7 cellular contexts compared by ENCODE assay signal in the genomic region with DNA sequence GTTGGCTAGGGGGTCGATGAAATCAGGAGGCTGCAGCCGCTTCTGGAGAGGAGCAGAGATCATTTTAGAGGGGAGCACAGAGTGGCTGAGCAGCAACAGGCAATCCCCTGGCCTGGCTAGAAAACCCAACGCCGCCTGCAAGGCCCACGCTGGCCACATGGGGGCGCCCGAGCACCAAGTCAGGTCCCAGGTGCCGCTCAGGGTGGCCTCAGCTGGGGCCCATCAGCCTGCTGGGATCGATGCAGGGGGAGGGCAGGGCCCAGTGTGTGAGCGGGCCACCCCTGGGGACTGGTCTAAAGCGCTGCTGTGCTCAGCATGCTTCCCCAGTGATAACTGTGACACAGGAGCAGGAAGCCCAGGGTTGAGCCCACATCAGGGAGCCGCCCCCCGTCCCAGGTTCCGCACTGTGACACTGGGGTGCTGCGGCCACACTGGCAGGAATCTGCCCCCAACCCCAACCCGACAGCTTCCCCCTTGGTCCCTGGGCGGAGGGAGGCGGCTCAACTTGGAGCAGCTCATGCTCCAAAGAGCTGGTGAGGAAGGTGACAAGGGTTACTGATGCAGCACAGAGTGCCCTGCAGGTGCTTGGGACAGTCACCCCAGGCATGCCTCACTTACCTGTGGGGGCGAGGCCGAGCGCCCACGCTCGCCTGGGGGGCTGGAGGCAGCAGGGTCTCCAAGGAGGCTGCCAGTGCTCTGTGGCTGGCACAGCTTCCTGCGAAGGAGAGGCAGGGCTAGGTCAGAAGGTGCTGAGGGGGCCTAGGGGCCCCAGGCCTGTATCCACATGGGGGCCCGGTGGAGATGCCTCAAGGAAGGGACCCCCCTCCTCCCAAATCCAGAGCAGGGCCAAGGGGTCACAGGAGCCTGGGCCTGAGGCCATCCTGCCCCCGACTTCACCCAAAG. TPM values are rescaled to one million over a fixed set of nuclear protein-coding genes. Genes with fewer than 3 reads are reported as not detected.
DNase-seq lines count a peak whose midpoint lies in the region; ATAC-seq and TF ChIP-seq lines count a peak whose summit lies in the region.

No MANE protein-coding gene starts in this region.

- H3K4me1 ChIP-seq in Karpas-422 (ENCODE audit: low read length) (peaks cover 17% of the 10 kb centered on the region), aorta (ENCODE audit: control insufficient read depth in 1 of 2, insufficient read depth in 2 of 2, low read length in 2 of 2) (no peaks in the 10 kb centered on the region)

- H3K27ac ChIP-seq in Karpas-422 (ENCODE audit: low read length) (peak overlapping the region; percentile 80), aorta (ENCODE audit: low read depth in 1 of 2, low read length in 2 of 2) (no peak overlapping the region)

- H3K36me3 ChIP-seq in Karpas-422 (ENCODE audit: insufficient read depth, low read length) = no peaks in the 10 kb centered on the region
- no peaks in the 10 kb centered on the region for H3K36me3 ChIP-seq in aorta (ENCODE audit: control insufficient read depth in 1 of 2, insufficient read depth in 2 of 2, low read length in 1 of 2)

- peak overlapping the region; percentile 61 for H3K9ac ChIP-seq in Karpas-422 (ENCODE audit: low read length)

- no peaks in the 10 kb centered on the region for H3K27me3 ChIP-seq in Karpas-422 (ENCODE audit: low read length)
- H3K27me3 ChIP-seq in aorta (ENCODE audit: control insufficient read depth in 1 of 2, insufficient read depth in 2 of 2, low read length in 1 of 2) = no peaks in the 10 kb centered on the region

- H4K20me1 ChIP-seq in Karpas-422 (ENCODE audit: insufficient read depth, low read depth, low read length) = no peaks in the 10 kb centered on the region; the same call in 1 of the 2 replicates

- ATAC-seq in Right ventricle myocardium inferior = peak; percentile 89
- peak; percentile 84 for ATAC-seq in aorta (ENCODE audit: low FRiP score)

- H3K4me2 ChIP-seq in Karpas-422 (ENCODE audit: low read depth, low read length, poor library complexity, severe bottlenecking) = peak overlapping the region; percentile 71

- no peaks in the 10 kb centered on the region for H3K79me2 ChIP-seq in Karpas-422 (ENCODE audit: low read length)

- intact Hi-C loops in activated naive CD4-positive, alpha-beta T cell treated with anti-CD3 and anti-CD28 coated beads for 36 hours (cut with micrococcal nuclease) = loop anchor here (2.0 to 5.0 kb wide), 3 partner anchors 136 to 464 kb away; a partner anchor contains a TSS
- intact Hi-C loops in Right ventricle myocardium inferior (cut with DNase I) (loop anchor here (5.0 to 10.0 kb wide), 3 partner anchors 224 to 464 kb away; a partner anchor contains a TSS), aorta (cut with DNase I) (loop anchor here in 1 of 2 donors (5.0 to 10.0 kb wide), 2 partner anchors 226 to 394 kb away; no protein-coding TSS in a partner anchor)

- peak overlapping the region; percentile 56; the same call in 1 of the 2 replicates for H3K4me3 ChIP-seq in Karpas-422 (ENCODE audit: low read length)
- H3K4me3 ChIP-seq in aorta (ENCODE audit: low read length in 2 of 2) = no peak overlapping the region

- H3K4me3 Mint-ChIP-seq in activated naive CD4-positive, alpha-beta T cell treated with anti-CD3 and anti-CD28 coated beads for 36 hours = no peak overlapping the region

- DNase-seq in Karpas-422 = peak; percentile 97
- DNase-seq in SK-N-DZ (ENCODE audit: low spot score) = peak; percentile 75
- DNase-seq in activated naive CD4-positive, alpha-beta T cell treated with anti-CD3 and anti-CD28 coated beads for 36 hours = peak; percentile 93
- DNase-seq in Right ventricle myocardium inferior (ENCODE audit: missing footprints) = peak; percentile 92
- peak; percentile 60 for DNase-seq in putamen (ENCODE audit: low spot score)
- peak; percentile 87 to 96 for DNase-seq in aorta

- no peaks in the 10 kb centered on the region for H3K9me3 Mint-ChIP-seq in activated naive CD4-positive, alpha-beta T cell treated with anti-CD3 and anti-CD28 coated beads for 36 hours

- peak; percentile 99 for TF ChIP-seq CTCF in GM12874 (IDR thresholded peaks at IDR 0.05; ENCODE audit: insufficient read depth, low read depth, low read length)

- no peak overlapping the region for H2AFZ ChIP-seq in Karpas-422 (ENCODE audit: low read length)

- peaks cover 6% of the 10 kb centered on the region for H3K36me3 Mint-ChIP-seq in activated naive CD4-positive, alpha-beta T cell treated with anti-CD3 and anti-CD28 coated beads for 36 hours (ENCODE audit: low read depth)

- H3K9me3 ChIP-seq in Karpas-422 (ENCODE audit: low read length) = no peaks in the 10 kb centered on the region
- H3K9me3 ChIP-seq in aorta (ENCODE audit: control insufficient read depth, low read length) = no peaks in the 10 kb centered on the region

- 46 to 50% methylated on average over 26 of the region's 26 CpGs for WGBS in aorta, 2 donors

- CTCF ChIA-PET in activated naive CD4-positive, alpha-beta T cell treated with anti-CD3 and anti-CD28 coated beads for 36 hours (lab: Charles Lee) = interaction anchor here (0.6 to 6.0 kb wide), 20 partner anchors 11 to 688 kb away, joined by 3 to 60 read pairs (median 4); a partner anchor contains a TSS

- no peaks in the 10 kb centered on the region for H3K9me2 ChIP-seq in Karpas-422 (replicated peaks; ENCODE audit: insufficient read depth, low read length)

- H3K27ac Mint-ChIP-seq in activated naive CD4-positive, alpha-beta T cell treated with anti-CD3 and anti-CD28 coated beads for 36 hours = no peak overlapping the region

- H3K27me3 Mint-ChIP-seq in activated naive CD4-positive, alpha-beta T cell treated with anti-CD3 and anti-CD28 coated beads for 36 hours (ENCODE audit: low read depth) = no peaks in the 10 kb centered on the region

- no peaks in the 10 kb centered on the region for H3K4me1 Mint-ChIP-seq in activated naive CD4-positive, alpha-beta T cell treated with anti-CD3 and anti-CD28 coated beads for 36 hours (ENCODE audit: low read depth)

RNA-seq across cellular contexts. Expression of a gene that starts 13.3 kb away (rescaled TPM):
- 4.1 and 10.0 TPM in 2 replicates for total RNA-seq in Karpas-422 (2014; rRNA removed; shearing (Covaris generic); ENCODE audit: low replicate concordance)
- polyA plus RNA-seq in SK-N-DZ (2014; cell fraction: cytosol; rRNA removed) = 121 and 123 TPM in 2 replicates
- polyA plus RNA-seq in SK-N-DZ (2014; cell fraction: nucleus; rRNA removed) = 702 and 880 TPM in 2 replicates
- total RNA-seq in activated naive CD4-positive, alpha-beta T cell treated with anti-CD3 and anti-CD28 coated beads for 36 hours = 10 to 100 TPM; 12.3 to 14.3 TPM
- total RNA-seq in Right ventricle myocardium inferior (26.0 TPM), aorta (10 to 100 TPM; 42.1 to 86.5 TPM)
- 100 to 1,000 TPM in 1 of 2 donors, 10 to 100 TPM in 1; 56.0 to 535 TPM for polyA plus RNA-seq in aorta

RNA-seq across cellular contexts. Expression of a gene that starts 32.0 kb away (rescaled TPM):
- total RNA-seq in Karpas-422 (2014; rRNA removed; shearing (Covaris generic); ENCODE audit: low replicate concordance) = 22.5 and 73.2 TPM in 2 replicates
- polyA plus RNA-seq in SK-N-DZ (2014; cell fraction: cytosol; rRNA removed) = 123 and 163 TPM in 2 replicates
- polyA plus RNA-seq in SK-N-DZ (2014; cell fraction: nucleus; rRNA removed) = 351 and 529 TPM in 2 replicates
- 10 to 100 TPM; 62.6 to 71.4 TPM for total RNA-seq in activated naive CD4-positive, alpha-beta T cell treated with anti-CD3 and anti-CD28 coated beads for 36 hours
- total RNA-seq in Right ventricle myocardium inferior = 36.2 TPM
- 10 to 100 TPM; 51.4 to 89.4 TPM for total RNA-seq in aorta
- 100 to 1,000 TPM in 1 of 2 donors, 10 to 100 TPM in 1; 40.6 to 150 TPM for polyA plus RNA-seq in aorta

RNA-seq across cellular contexts. Expression of a gene that starts 53.8 kb away (rescaled TPM):
- 1.6 and 2.2 TPM in 2 replicates for total RNA-seq in Karpas-422 (2014; rRNA removed; shearing (Covaris generic); ENCODE audit: low replicate concordance)
- polyA plus RNA-seq in SK-N-DZ (2014; cell fraction: cytosol; rRNA removed) = 0.10 TPM in 1 of 2 replicates, not detected in the other
- not detected in 2 replicates for polyA plus RNA-seq in SK-N-DZ (2014; cell fraction: nucleus; rRNA removed)
- not detected for total RNA-seq in activated naive CD4-positive, alpha-beta T cell treated with anti-CD3 and anti-CD28 coated beads for 36 hours
- total RNA-seq in Right ventricle myocardium inferior = 5.0 TPM
- 10 to 100 TPM in 1 of 2 donors, 1 to 10 TPM in 1; 7.7 to 15.6 TPM for total RNA-seq in aorta
- 1 to 10 TPM; 2.2 to 7.4 TPM for polyA plus RNA-seq in aorta
